ENCODE assay signal across 1 cellular context in genomic region chr14:93045965-93046695, GRCh38.
TF ChIP-seq lines count a peak whose summit lies in the region.

No MANE protein-coding gene starts in this region.

TF ChIP-seq in K562, 482 proteins besides CTCF, POLR2A, EP300 and RAD21 (continued from another document and continues in another):
- TF ChIP-seq ZNF41 (CRISPR knock-in tag; conservative IDR thresholded peaks at IDR 0.05) (no peak), ZNF79 (CRISPR knock-in tag; IDR thresholded peaks at IDR 0.05; ENCODE audit: low read depth) (no peak), BACH1 (tag; IDR thresholded peaks at IDR 0.05) (no peak), ZNF316 (IDR thresholded peaks at IDR 0.05) (no peak), SOX6 (IDR thresholded peaks at IDR 0.05) (no peak), MEIS2 (IDR thresholded peaks at IDR 0.05; ENCODE audit: partially characterized antibody) (peak; percentile 78), PKNOX1 (IDR thresholded peaks at IDR 0.05) (no peak), ZNF146 (CRISPR knock-in tag; IDR thresholded peaks at IDR 0.05; ENCODE audit: unreplicated experiment) (no peak), LEF1 (IDR thresholded peaks at IDR 0.05) (no peak), OTX1 (CRISPR knock-in tag; IDR thresholded peaks at IDR 0.05) (no peak), ZBTB7A (IDR thresholded peaks at IDR 0.05; ENCODE audit: borderline replicate concordance, control insufficient read depth, low read depth, low read length) (peak; percentile 60; the same call in 1 of the 2 replicates), ZNF707 (CRISPR knock-in tag; conservative IDR thresholded peaks at IDR 0.05) (no peak), STAT6 (CRISPR knock-in tag; IDR thresholded peaks at IDR 0.05) (no peak), ZNF143 (CRISPR knock-in tag; IDR thresholded peaks at IDR 0.05) (no peak), DDX20 (tag; IDR thresholded peaks at IDR 0.05; ENCODE audit: low read depth) (no peak), CSDE1 (IDR thresholded peaks at IDR 0.05) (no peak), DIDO1 (tag; IDR thresholded peaks at IDR 0.05; ENCODE audit: low read depth) (no peak), TCFL5 (CRISPR knock-in tag; conservative IDR thresholded peaks at IDR 0.05) (no peak), DACH1 (IDR thresholded peaks at IDR 0.05; ENCODE audit: partially characterized antibody) (no peak), NR2F6 (CRISPR knock-in tag; IDR thresholded peaks at IDR 0.05) (no peak), BMI1 (IDR thresholded peaks at IDR 0.05; ENCODE audit: low read length) (no peak), SIN3A (IDR thresholded peaks at IDR 0.05; ENCODE audit: borderline replicate concordance in 2 of 2, control insufficient read depth in 1 of 2, low read depth in 2 of 2, low read length in 2 of 2) (no peak), CGGBP1 (CRISPR knock-in tag; IDR thresholded peaks at IDR 0.05) (no peak), ZNF23 (CRISPR knock-in tag; IDR thresholded peaks at IDR 0.05) (no peak), MEF2D (tag; conservative IDR thresholded peaks at IDR 0.05; ENCODE audit: low read depth) (no peak), PHF20 (IDR thresholded peaks at IDR 0.05; ENCODE audit: partially characterized antibody) (no peak), NFYB (IDR thresholded peaks at IDR 0.05; ENCODE audit: extremely low read depth, insufficient read length) (no peak), FOXK2 (conservative IDR thresholded peaks at IDR 0.05 in 1 of 2, IDR thresholded peaks at IDR 0.05 in 1 of 2; ENCODE audit: low read depth in 2 of 2) (no peak), ZNF408 (CRISPR knock-in tag; IDR thresholded peaks at IDR 0.05; ENCODE audit: low read depth) (no peak), ZNF277 (CRISPR knock-in tag; IDR thresholded peaks at IDR 0.05; ENCODE audit: borderline replicate concordance) (no peak), POLR3A (IDR thresholded peaks at IDR 0.05; ENCODE audit: borderline replicate concordance, extremely low read depth, insufficient read depth, insufficient read length) (no peak), NR1H2 (CRISPR knock-in tag; IDR thresholded peaks at IDR 0.05) (no peak), VEZF1 (CRISPR knock-in tag; IDR thresholded peaks at IDR 0.05) (peak; percentile 80), L3MBTL2 (IDR thresholded peaks at IDR 0.05) (peak; percentile 89), ZNF785 (CRISPR knock-in tag; IDR thresholded peaks at IDR 0.05) (no peak), BRD9 (IDR thresholded peaks at IDR 0.05; ENCODE audit: low read depth, partially characterized antibody) (no peak), FOXP4 (CRISPR knock-in tag; IDR thresholded peaks at IDR 0.05; ENCODE audit: borderline replicate concordance) (no peak), POLR2B (IDR thresholded peaks at IDR 0.05; ENCODE audit: low read depth, partially characterized antibody) (no peak), ZBTB40 (IDR thresholded peaks at IDR 0.05) (no peak), ZBTB40 (CRISPR knock-in tag; IDR thresholded peaks at IDR 0.05) (no peak), NELFE (IDR thresholded peaks at IDR 0.05; ENCODE audit: insufficient read depth, insufficient read length) (no peak), ZNF124 (CRISPR knock-in tag; IDR thresholded peaks at IDR 0.05) (no peak), NCOR1 (IDR thresholded peaks at IDR 0.05) (peak; percentile 35; the same call in 1 of the 2 replicates), MCM7 (IDR thresholded peaks at IDR 0.05) (no peak), WHSC1 (IDR thresholded peaks at IDR 0.05; ENCODE audit: low read length) (no peak), E2F6 (IDR thresholded peaks at IDR 0.05; ENCODE audit: borderline replicate concordance in 1 of 2, extremely low read depth in 1 of 2, insufficient read depth in 1 of 2, insufficient read length in 1 of 2, low read depth in 1 of 2, low read length in 1 of 2, poor library complexity in 1 of 2, severe bottlenecking in 1 of 2) (peak in 1 of 2 experiments; percentile 23), ZNF740 (CRISPR knock-in tag; IDR thresholded peaks at IDR 0.05) (no peak), ZNF740 (tag; IDR thresholded peaks at IDR 0.05) (no peak), CBFA2T3 (IDR thresholded peaks at IDR 0.05) (peak; percentile 74)
